8 cellular contexts compared by ENCODE assay signal in genomic region chr16:30183961-30184429, GRCh38. TPM values are rescaled to one million over a fixed set of nuclear protein-coding genes. Genes with fewer than 3 reads are reported as not detected.
DNase-seq lines count a peak whose midpoint lies in the region; ATAC-seq and TF ChIP-seq lines count a peak whose summit lies in the region.

No MANE protein-coding gene starts in this region.

- peak overlapping the region; percentile 100 for H3K4me3 Mint-ChIP-seq in activated CD8-positive, alpha-beta T cell treated with anti-CD3 and anti-CD28 coated beads for 36 hours
- H3K4me3 Mint-ChIP-seq in endodermal cell: no peak overlapping the region

- peak; percentile 78 for DNase-seq in SIG-M5 treated with dmso at 0.1 percent for 504 hours (lab: John Stamatoyannopoulos, UW; ENCODE audit: unreplicated experiment)
- DNase-seq in SIG-M5 (lab: John Stamatoyannopoulos, UW): no peak
- peak; percentile 87 for DNase-seq in KBM-7
- DNase-seq in activated CD8-positive, alpha-beta T cell treated with anti-CD3 and anti-CD28 coated beads for 36 hours: peak; percentile 88
- DNase-seq in endodermal cell: peak; percentile 44
- peak in 1 of 5 donors; percentile 29 for DNase-seq in ovary
- DNase-seq in transverse colon: peak; percentile 76
- no peak for DNase-seq in omental fat pad (ENCODE audit: low spot score)

- TF ChIP-seq POLR2A in ovary (IDR thresholded peaks at IDR 0.05): no peak
- TF ChIP-seq POLR2A in transverse colon (IDR thresholded peaks at IDR 0.05): no peak

- POLR2A ChIA-PET in activated CD8-positive, alpha-beta T cell treated with anti-CD3 and anti-CD28 coated beads for 36 hours (lab: Charles Lee): interaction anchor here (0.6 to 4.5 kb wide), 13 partner anchors 29 to 351 kb away, joined by 3 to 47 read pairs (median 5); partner anchors contain the start of genes ALDOA, TBX6, YPEL3 and ZNF747

- WGBS in endodermal cell (ENCODE audit: insufficient coverage in 1 of 2, insufficient read length in 1 of 2), 2 experiments: 47 to 64% methylated on average over 7 to 17 of the region's 18 CpGs
- WGBS in ovary, 3 donors: 4 to 10% (median 5%) methylated on average over 18 of the region's 18 CpGs
- 15% methylated on average over 18 of the region's 18 CpGs; no CpG with 5 or more reads in 1 of the 2 donors for WGBS in transverse colon (ENCODE audit: low coverage in 1 of 2), 2 donors

- intact Hi-C loops in activated CD8-positive, alpha-beta T cell treated with anti-CD3 and anti-CD28 coated beads for 36 hours (cut with micrococcal nuclease): no loop called here
- intact Hi-C loops in ovary (cut with DNase I): loop anchor here in 1 of 4 donors (5.0 kb wide), 1 partner anchor 52 kb away; no protein-coding TSS in a partner anchor
- intact Hi-C loops in transverse colon (cut with DNase I; ENCODE audit: low total_unique reads): loop anchor here (10.0 kb wide), 1 partner anchor 69 kb away; the partner anchor contains the start of gene GDPD3

- peaks cover 44% of the 10 kb centered on the region for H3K36me3 Mint-ChIP-seq in activated CD8-positive, alpha-beta T cell treated with anti-CD3 and anti-CD28 coated beads for 36 hours (ENCODE audit: low read depth)
- H3K36me3 Mint-ChIP-seq in endodermal cell (ENCODE audit: low read depth): no peaks in the 10 kb centered on the region

- H3K9me3 ChIP-seq in endodermal cell (ENCODE audit: control insufficient read depth, low read length) (no peaks in the 10 kb centered on the region), ovary (no peaks in the 10 kb centered on the region), transverse colon (no peaks in the 10 kb centered on the region)

- peaks cover 17% of the 10 kb centered on the region for H3K27me3 ChIP-seq in endodermal cell (ENCODE audit: control insufficient read depth, insufficient read depth, low read length, poor library complexity, severe bottlenecking)
- no peaks in the 10 kb centered on the region for H3K27me3 ChIP-seq in ovary
- H3K27me3 ChIP-seq in transverse colon: no peaks in the 10 kb centered on the region

- no peak for TF ChIP-seq CTCF in activated CD8-positive, alpha-beta T cell treated with anti-CD3 and anti-CD28 coated beads for 36 hours (IDR thresholded peaks at IDR 0.05)
- TF ChIP-seq CTCF in endodermal cell (conservative IDR thresholded peaks at IDR 0.05) (no peak), ovary (IDR thresholded peaks at IDR 0.05) (no peak), transverse colon (IDR thresholded peaks at IDR 0.05) (no peak), omental fat pad (IDR thresholded peaks at IDR 0.05) (no peak)

- no peak overlapping the region for H3K9ac ChIP-seq in endodermal cell (ENCODE audit: extremely low read depth, low read length, poor library complexity, severe bottlenecking)

- in situ Hi-C loops in KBM-7 (cut with MboI; ENCODE audit: low pct_unique_long_range_greater_than_20kb, low sequenced_read_pairs): no loop called here
- in situ Hi-C loops in transverse colon (cut with MboI; ENCODE audit: low pct_ligation_motif_present in 1 of 4, low pct_unique_long_range_greater_than_20kb in 1 of 4, low sequenced_read_pairs in 3 of 4): no loop called here

- H3K4me3 ChIP-seq in endodermal cell (ENCODE audit: low read length) (no peak overlapping the region), ovary (peak overlapping the region; percentile 52), transverse colon (peak overlapping the region in 3 of 4 donors; percentile 47 to 63 (median 53))

- H3K27me3 Mint-ChIP-seq in activated CD8-positive, alpha-beta T cell treated with anti-CD3 and anti-CD28 coated beads for 36 hours: no peaks in the 10 kb centered on the region
- peaks cover 43% of the 10 kb centered on the region for H3K27me3 Mint-ChIP-seq in endodermal cell (ENCODE audit: insufficient read depth)

- CTCF ChIA-PET in activated CD8-positive, alpha-beta T cell treated with anti-CD3 and anti-CD28 coated beads for 36 hours (lab: Charles Lee): interaction anchor here (0.8 to 1.0 kb wide), 4 partner anchors 13 to 226 kb away, joined by 3 to 4 read pairs (median 4); partner anchors contain the start of genes GDPD3 and TBX6

- peaks cover 28% of the 10 kb centered on the region for H3K4me1 Mint-ChIP-seq in activated CD8-positive, alpha-beta T cell treated with anti-CD3 and anti-CD28 coated beads for 36 hours (ENCODE audit: low read depth)
- peaks cover 2% of the 10 kb centered on the region for H3K4me1 Mint-ChIP-seq in endodermal cell

- no peaks in the 10 kb centered on the region for H3K36me3 ChIP-seq in endodermal cell (ENCODE audit: control insufficient read depth, insufficient read depth, low read length)
- H3K36me3 ChIP-seq in ovary: no peaks in the 10 kb centered on the region
- no peaks in the 10 kb centered on the region for H3K36me3 ChIP-seq in transverse colon

- ATAC-seq in activated CD8-positive, alpha-beta T cell treated with anti-CD3 and anti-CD28 coated beads for 36 hours: peak; percentile 18
- no peak for ATAC-seq in omental fat pad (ENCODE audit: low FRiP score)

- no peaks in the 10 kb centered on the region for H3K9me3 Mint-ChIP-seq in activated CD8-positive, alpha-beta T cell treated with anti-CD3 and anti-CD28 coated beads for 36 hours
- no peaks in the 10 kb centered on the region for H3K9me3 Mint-ChIP-seq in endodermal cell

- H3K27ac ChIP-seq in endodermal cell (ENCODE audit: low read depth, low read length): no peak overlapping the region
- no peak overlapping the region for H3K27ac ChIP-seq in ovary
- peak overlapping the region; percentile 80 to 86 (median 80) for H3K27ac ChIP-seq in transverse colon

- H3K27ac Mint-ChIP-seq in activated CD8-positive, alpha-beta T cell treated with anti-CD3 and anti-CD28 coated beads for 36 hours: peak overlapping the region; percentile 100
- no peak overlapping the region for H3K27ac Mint-ChIP-seq in endodermal cell

- H3K4me1 ChIP-seq in endodermal cell (ENCODE audit: control insufficient read depth, insufficient read depth, low read length) (peaks cover 2% of the 10 kb centered on the region), ovary (ENCODE audit: insufficient read depth) (peaks cover 8% of the 10 kb centered on the region), transverse colon (peaks cover 3 to 25% (median 13%) of the 10 kb centered on the region in 4 donors)

- no peak for TF ChIP-seq EP300 in ovary (IDR thresholded peaks at IDR 0.05)
- no peak for TF ChIP-seq EP300 in transverse colon (IDR thresholded peaks at IDR 0.05; ENCODE audit: low read depth)

RNA-seq across cellular contexts. Expression of gene CORO1A, which starts 0.6 kb away (rescaled TPM):
- total RNA-seq in activated CD8-positive, alpha-beta T cell treated with anti-CD3 and anti-CD28 coated beads for 36 hours: 1,000 to 10,000 TPM; 1,130 to 1,151 TPM
- 1 to 10 TPM in 1 of 2 donors, under 1 TPM in 1; 0.93 to 2.1 TPM for total RNA-seq in endodermal cell
- polyA plus RNA-seq in endodermal cell (2013, experiment 1 of 2): 8.9 TPM
- polyA plus RNA-seq in endodermal cell (2013, experiment 2 of 2): 11.2 TPM
- 10 to 100 TPM in 4 of 7 donors, 1 to 10 TPM in 3; 6.7 to 33.3 (median 14.1) TPM for total RNA-seq in ovary
- polyA plus RNA-seq in ovary: 10 to 100 TPM in 1 of 2 donors, 1 to 10 TPM in 1; 1.6 to 12.2 TPM
- 10 to 100 TPM in 3 of 4 donors, 1 to 10 TPM in 1; 5.6 to 30.2 (median 24.0) TPM for total RNA-seq in transverse colon
- total RNA-seq in omental fat pad: 100 to 1,000 TPM in 1 of 4 donors, 10 to 100 TPM in 3; 31.6 to 109 (median 50.0) TPM

RNA-seq across cellular contexts. Expression of gene BOLA2B, which starts 9.5 kb away (rescaled TPM):
- total RNA-seq in activated CD8-positive, alpha-beta T cell treated with anti-CD3 and anti-CD28 coated beads for 36 hours: 100 to 1,000 TPM; 248 to 254 TPM
- total RNA-seq in endodermal cell (100 to 1,000 TPM; 125 to 134 TPM), ovary (100 to 1,000 TPM in 1 of 7 donors, 10 to 100 TPM in 6; 21.3 to 106 (median 40.1) TPM), transverse colon (1,000 to 10,000 TPM in 1 of 4 donors, 100 to 1,000 TPM in 2, 10 to 100 TPM in 1; 39.6 to 1,391 (median 605) TPM), omental fat pad (100 to 1,000 TPM; 152 to 366 (median 206) TPM)
- 80.5 TPM for polyA plus RNA-seq in endodermal cell (2013, experiment 1 of 2)
- polyA plus RNA-seq in endodermal cell (2013, experiment 2 of 2): 71.8 TPM
- 10 to 100 TPM; 10.0 to 43.9 TPM for polyA plus RNA-seq in ovary

RNA-seq across cellular contexts. Expression of gene SLX1A, which starts 9.7 kb away (rescaled TPM):
- total RNA-seq in activated CD8-positive, alpha-beta T cell treated with anti-CD3 and anti-CD28 coated beads for 36 hours: 100 to 1,000 TPM; 116 to 129 TPM
- 10 to 100 TPM; 37.7 to 48.8 TPM for total RNA-seq in endodermal cell
- polyA plus RNA-seq in endodermal cell (2013, experiment 1 of 2): 3.8 TPM
- polyA plus RNA-seq in endodermal cell (2013, experiment 2 of 2): 6.1 TPM
- 10 to 100 TPM in 6 of 7 donors, 1 to 10 TPM in 1; 9.3 to 60.9 (median 33.9) TPM for total RNA-seq in ovary
- 10 to 100 TPM in 1 of 2 donors, 1 to 10 TPM in 1; 3.5 to 12.5 TPM for polyA plus RNA-seq in ovary
- total RNA-seq in transverse colon: 100 to 1,000 TPM; 118 to 327 (median 158) TPM
- total RNA-seq in omental fat pad: 10 to 100 TPM; 21.7 to 52.7 (median 44.2) TPM

RNA-seq across cellular contexts. Expression of gene SULT1A3, which starts 15.1 kb away (rescaled TPM):
- total RNA-seq in activated CD8-positive, alpha-beta T cell treated with anti-CD3 and anti-CD28 coated beads for 36 hours: 10 to 100 TPM; 14.8 to 18.0 TPM
- total RNA-seq in endodermal cell: 10 to 100 TPM; 14.5 to 22.1 TPM
- polyA plus RNA-seq in endodermal cell (2013, experiment 1 of 2): 13.5 TPM
- polyA plus RNA-seq in endodermal cell (2013, experiment 2 of 2): 21.4 TPM
- total RNA-seq in ovary: 10 to 100 TPM in 4 of 7 donors, 1 to 10 TPM in 3; 4.1 to 12.5 (median 10.5) TPM
- polyA plus RNA-seq in ovary: 10 to 100 TPM in 1 of 2 donors, 1 to 10 TPM in 1; 9.9 to 10.0 TPM
- total RNA-seq in transverse colon: 100 to 1,000 TPM in 1 of 4 donors, 10 to 100 TPM in 3; 55.4 to 864 (median 58.7) TPM
- 10 to 100 TPM; 14.0 to 32.3 (median 18.3) TPM for total RNA-seq in omental fat pad

Comparison
In these comparisons a context has a peak if more than half of its experiments do, and no peak if none do; other contexts are left out.
1. DNase-seq: peak in SIG-M5 treated with dmso at 0.1 percent for 504 hours (single experiment), KBM-7 (single experiment), activated CD8-positive, alpha-beta T cell treated with anti-CD3 and anti-CD28 coated beads for 36 hours (single experiment), endodermal cell (single experiment) and transverse colon (single experiment); none in SIG-M5 (single experiment) and omental fat pad (single experiment).
2. H3K27ac ChIP-seq: peak in transverse colon (4 of 4); none in endodermal cell (single experiment) and ovary (0 of 2).
3. RNA of gene CORO1A, which starts 0.6 kb away (total RNA-seq): 1,130 to 1,151 TPM in activated CD8-positive, alpha-beta T cell treated with anti-CD3 and anti-CD28 coated beads for 36 hours; 31.6 to 109 TPM in omental fat pad, 5.6 to 30.2 TPM in transverse colon, 6.7 to 33.3 TPM in ovary and 0.93 to 2.1 TPM in endodermal cell; every median in the first group is over 10 times any median in the second.